In genomic region chr14:30728471-30728870, GRCh38 we compare ENCODE assay signal across 31 cellular contexts.
"Had no signal": no experiment of that assay in that cellular context is flagged by ENCODE, and none has a peak within 500 bp of the region (broad histone marks: within the 10 kb centered on the region; RNA-seq: fewer than 3 reads in every experiment).

No MANE protein-coding gene starts in this region.

- H3K4me3 ChIP-seq: neural progenitor cell, ovary, psoas muscle, skin epidermis, smooth muscle cell, spleen, suprapubic skin, testis, tibial artery, transverse colon, upper lobe of left lung, uterus had no signal

- H3K27ac ChIP-seq: neural progenitor cell, ovary, parathyroid adenoma, psoas muscle, skin epidermis, spleen, suprapubic skin, testis, tibial artery, transverse colon, upper lobe of left lung, uterus had no signal

- H2AFZ ChIP-seq: neural progenitor cell, parathyroid adenoma had no signal

- H3K27me3 ChIP-seq: neural progenitor cell, ovary, spleen, suprapubic skin, testis, tibial artery, transverse colon, upper lobe of left lung, uterus had no signal

- H3K36me3 ChIP-seq: neural progenitor cell, ovary, uterus had no signal

- H3K4me1 ChIP-seq: neural progenitor cell, parathyroid adenoma, psoas muscle, testis, tibial artery, uterus had no signal

- H3K79me2 ChIP-seq: parathyroid adenoma had no signal

- ATAC-seq: naive thymus-derived CD8-positive, alpha-beta T cell; natural killer cell treated with Interleukin-12 subunit alpha and Interleukin-12 subunit beta and Interleukin-15 and Interleukin-18, amount 100 ng/mL, for 72 hours; psoas muscle; right cardiac atrium; sciatic nerve; stimulated activated memory B cell treated with anti-CD40 and anti-IgM and Interleukin-4, amounts not matched to agents 10 μg/mL and 1 μg/mL and 100 μg/mL, for 72 hours; stimulated activated naive CD8-positive, alpha-beta T cell treated with anti-CD3 and anti-CD28 coated beads, Interleukin-15, amount 100 ng/mL, for 72 hours; stimulated activated naive CD8-positive, alpha-beta T cell treated with anti-CD3 and anti-CD28 coated beads, Interleukin-15, Interleukin-2, amounts not matched to agents 100 U/mL and 50 U/mL, for 24 hours had no signal

- DNase-seq: naive B cell; naive thymus-derived CD8-positive, alpha-beta T cell; nephron progenitor cell; occipital lobe; ovary; posterior cingulate gyrus; psoas muscle; right cardiac atrium; spleen; stimulated activated CD4-positive, alpha-beta T cell treated with anti-CD3 and anti-CD28 coated beads, Interleukin-12 subunit alpha, Interleukin-12 subunit beta, amount 100 ng/mL, for 4 hours; stimulated activated CD4-positive, alpha-beta T cell treated with anti-CD3 and anti-CD28 coated beads, Interleukin-1b, Interleukin-23, amount 100 ng/mL, for 48 hours; stimulated activated CD4-positive, alpha-beta T cell treated with anti-CD3 and anti-CD28 coated beads, Interleukin-4, amount 100 ng/mL, for 1 hour; stimulated activated CD4-positive, alpha-beta T cell treated with anti-CD3 and anti-CD28 coated beads, Interleukin-4, amount 100 ng/mL, for 4 hours; stimulated activated CD8-positive, alpha-beta memory T cell treated with anti-CD3 and anti-CD28 coated beads, Interleukin-4, amount 100 ng/mL, for 48 hours; stimulated activated naive CD4-positive, alpha-beta T cell; stimulated activated naive CD8-positive, alpha-beta T cell treated with anti-CD3 and anti-CD28 coated beads, Interleukin-15, amount 100 ng/mL, for 72 hours; stimulated activated naive CD8-positive, alpha-beta T cell treated with anti-CD3 and anti-CD28 coated beads, Interleukin-15, Interleukin-2, amounts not matched to agents 100 U/mL and 50 U/mL, for 24 hours; substantia nigra; testis; tibial artery; transverse colon; upper lobe of left lung; uterus had no signal

- H3K4me2 ChIP-seq: neural progenitor cell, smooth muscle cell had no signal

- H3K9me3 ChIP-seq: ovary, psoas muscle, suprapubic skin, testis, tibial artery, transverse colon, upper lobe of left lung, uterus had no signal

- H3K9ac ChIP-seq: neural progenitor cell, parathyroid adenoma had no signal
